ENCODE assay signal across 1 cellular context in genomic region chr2:151310313-151310712, GRCh38. TPM values are rescaled to one million over a fixed set of nuclear protein-coding genes. Genes with fewer than 3 reads are reported as not detected.
"Had no signal": no experiment of that assay in that cellular context is flagged by ENCODE, and none has a peak within 500 bp of the region (broad histone marks: within the 10 kb centered on the region; RNA-seq: fewer than 3 reads in every experiment).

No MANE protein-coding gene starts in this region.

RNA-seq across cellular contexts. Expression of gene TNFAIP6, which starts 47.1 kb away (rescaled TPM):
- total RNA-seq: M059J had no signal
